ENCODE assay signal across 17 cellular contexts in the genomic region with DNA sequence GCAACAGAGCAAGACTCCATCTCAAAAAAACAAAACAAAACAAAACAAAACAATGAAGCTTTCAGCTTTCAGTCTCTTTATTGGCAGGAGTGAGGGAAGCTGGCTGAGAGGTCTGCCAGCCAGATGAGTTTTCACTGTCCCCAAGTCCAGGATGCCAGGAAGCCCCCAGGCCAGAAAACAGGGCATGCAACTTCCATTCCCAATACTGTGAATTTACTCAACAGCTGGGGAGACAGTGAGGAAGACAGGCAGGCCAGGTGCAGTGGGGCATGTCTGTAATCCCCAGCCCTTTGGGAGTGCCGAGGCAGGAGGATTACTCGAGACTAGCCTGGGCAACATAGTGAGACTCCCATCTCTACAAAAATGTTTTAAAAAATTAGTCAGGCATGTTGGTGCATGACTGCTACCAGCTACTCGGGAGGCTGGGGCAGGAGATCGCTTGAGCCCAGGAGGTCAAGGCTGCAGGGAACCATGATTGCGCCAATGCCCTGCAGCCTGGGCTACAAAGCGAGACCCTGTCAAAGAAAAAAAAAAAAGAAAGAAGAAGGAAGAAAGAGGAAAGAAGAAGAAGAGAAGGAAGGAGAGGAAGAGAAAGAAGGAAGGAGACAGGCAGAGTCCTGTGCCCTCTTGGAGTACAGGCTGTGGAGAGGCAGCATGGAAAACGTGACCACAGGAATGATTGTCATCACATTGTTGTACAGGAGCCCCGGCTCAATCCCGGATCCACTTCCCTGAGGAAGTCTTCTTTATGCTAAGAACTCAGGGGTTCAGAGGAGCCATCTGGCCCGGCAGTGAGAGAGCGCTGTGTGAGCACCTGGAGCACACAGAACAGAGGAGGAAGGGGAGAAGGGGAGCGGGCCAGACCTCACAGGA. TPM values are rescaled to one million over a fixed set of nuclear protein-coding genes. Genes with fewer than 3 reads are reported as not detected.
DNase-seq lines count a peak whose midpoint lies in the region; TF ChIP-seq lines count a peak whose summit lies in the region.
"Had no signal": no experiment of that assay in that cellular context is flagged by ENCODE, and none has a peak within 500 bp of the region (broad histone marks: within the 10 kb centered on the region; RNA-seq: fewer than 3 reads in every experiment).

No MANE protein-coding gene starts in this region.

- intact Hi-C loops in mammary epithelial cell (cut with micrococcal nuclease) = loop anchor here (2.0 to 5.0 kb wide), 2 partner anchors 69 to 370 kb away; no protein-coding TSS in a partner anchor

- DNase-seq in NCI-H524 treated with DMSO at 0.1 percent for 48 hours (lab: John Stamatoyannopoulos, UW) (peak; percentile 13), mammary epithelial cell (no peak), neural progenitor cell (ENCODE audit: low spot score) (no peak), NCI-H345 (lab: John Stamatoyannopoulos, UW) (no peak), NCI-H2081 (lab: John Stamatoyannopoulos, UW) (no peak), NCI-H2171 treated with DMSO at 0.1 percent for 48 hours (lab: John Stamatoyannopoulos, UW) (no peak), DMS114 treated with DMSO at 0.1 percent for 48 hours (lab: John Stamatoyannopoulos, UW; ENCODE audit: unreplicated experiment) (no peak)
- DNase-seq: activated CD4-positive, alpha-beta T cell treated with anti-CD3 and anti-CD28 coated beads, Interleukin-2, amount 10 ng/mL, durations not matched to agents 24 days and 14 days; activated T-cell treated with anti-CD3 and anti-CD28 coated beads, Interleukin-2, amount 50 U/mL, for 48 hours; amygdala; NCI-H1092 treated with DMSO at 0.1 percent for 48 hours; Peyer's patch; tibial artery had no signal

- H3K79me2 ChIP-seq in mammary epithelial cell (ENCODE audit: insufficient read depth, low read length) (no peaks in the 10 kb centered on the region), neural progenitor cell (ENCODE audit: low read depth) (no peaks in the 10 kb centered on the region)

- H2AFZ ChIP-seq in mammary epithelial cell (ENCODE audit: low read depth, low read length) (peak overlapping the region; percentile 53), neural progenitor cell (replicated peaks) (peak overlapping the region; percentile 82)

- peak overlapping the region; percentile 48 to 87 (median 59) for H3K4me2 ChIP-seq in BLaER1 treated with 17β-estradiol and CSF1 and Interleukin-3, amounts not matched to agents 10 nM and 100 nM
- H3K4me2 ChIP-seq in mammary epithelial cell (ENCODE audit: insufficient read depth, low read depth, low read length) (no peak overlapping the region), neural progenitor cell (peak overlapping the region; percentile 31)

- H3K27ac ChIP-seq in BLaER1 treated with 17β-estradiol and CSF1 and Interleukin-3, amounts not matched to agents 10 nM and 100 nM = no peak overlapping the region
- no peak overlapping the region for H3K27ac ChIP-seq in mammary epithelial cell (ENCODE audit: insufficient read depth, low read depth, low read length)
- no peak overlapping the region for H3K27ac ChIP-seq in neural progenitor cell
- H3K27ac ChIP-seq: coronary artery, esophagus muscularis mucosa, Peyer's patch, tibial artery had no signal

- no TSS peak for BruUV-seq in mammary epithelial cell (replicated peaks; lab: Mats Ljungman, UMichigan)

- no peak overlapping the region for H3K4me3 ChIP-seq in BLaER1 treated with 17β-estradiol and CSF1 and Interleukin-3, amounts not matched to agents 10 nM and 100 nM
- no peak overlapping the region for H3K4me3 ChIP-seq in mammary epithelial cell (replicated peaks in 1 of 3; ENCODE audit: insufficient read depth in 1 of 3, low read depth in 2 of 3, low read length in 3 of 3)
- H3K4me3 ChIP-seq in neural progenitor cell = no peak overlapping the region
- H3K4me3 ChIP-seq: coronary artery, esophagus muscularis mucosa, Peyer's patch, tibial artery had no signal

- CTCF ChIA-PET in mammary epithelial cell (lab: Charles Lee; ENCODE audit: low non-redundant PET) = no interaction called here

- H3K4me1 ChIP-seq in BLaER1 treated with 17β-estradiol and CSF1 and Interleukin-3, amounts not matched to agents 10 nM and 100 nM = peaks cover 22 to 37% (median 24%) of the 10 kb centered on the region in 10 experiments
- H3K4me1 ChIP-seq in mammary epithelial cell (ENCODE audit: insufficient read depth, low read length) (peaks cover 8% of the 10 kb centered on the region), neural progenitor cell (peaks cover 7% of the 10 kb centered on the region)
- H3K4me1 ChIP-seq: Peyer's patch had no signal

- H3K36me3 ChIP-seq in BLaER1 treated with 17β-estradiol and CSF1 and Interleukin-3, amounts not matched to agents 10 nM and 100 nM = no peaks in the 10 kb centered on the region
- H3K36me3 ChIP-seq in mammary epithelial cell (ENCODE audit: insufficient read depth, low read length) (no peaks in the 10 kb centered on the region), neural progenitor cell (no peaks in the 10 kb centered on the region)
- H3K36me3 ChIP-seq: esophagus muscularis mucosa, Peyer's patch, tibial artery had no signal

- peak overlapping the region; percentile 14 for H3K4me3 Mint-ChIP-seq in neural progenitor cell
- H3K4me3 Mint-ChIP-seq: activated CD4-positive, alpha-beta T cell treated with anti-CD3 and anti-CD28 coated beads, Interleukin-2, amount 10 ng/mL, durations not matched to agents 24 days and 14 days; B cell had no signal

- H3K27ac Mint-ChIP-seq in neural progenitor cell = peak overlapping the region; percentile 40
- H3K27ac Mint-ChIP-seq: activated CD4-positive, alpha-beta T cell treated with anti-CD3 and anti-CD28 coated beads, Interleukin-2, amount 10 ng/mL, durations not matched to agents 24 days and 14 days; B cell had no signal

- WGBS in mammary epithelial cell (ENCODE audit: low coverage, missing lambda C conversion rate) = 41% methylated on average over 10 of the region's 12 CpGs

- dilution Hi-C loops in mammary epithelial cell (cut with HindIII; ENCODE audit: low sequenced_read_pairs) = no loop called here

- in situ Hi-C loops in mammary epithelial cell (cut with MboI; ENCODE audit: low sequenced_read_pairs in 2 of 2) = no loop called here

- no peaks in the 10 kb centered on the region for H3K9me3 ChIP-seq in BLaER1 treated with 17β-estradiol and CSF1 and Interleukin-3, amounts not matched to agents 10 nM and 100 nM (replicated peaks in 1 of 11)
- H3K9me3 ChIP-seq in mammary epithelial cell (replicated peaks; ENCODE audit: insufficient read depth, low read length) (no peaks in the 10 kb centered on the region), neural progenitor cell (ENCODE audit: low read depth) (no peaks in the 10 kb centered on the region)
- H3K9me3 ChIP-seq: esophagus muscularis mucosa, Peyer's patch, tibial artery had no signal

- peaks cover 0 to 4% (median 0%) of the 10 kb centered on the region in 11 experiments; a peak in 2 of 22 replicates for H3K27me3 ChIP-seq in BLaER1 treated with 17β-estradiol and CSF1 and Interleukin-3, amounts not matched to agents 10 nM and 100 nM
- H3K27me3 ChIP-seq in mammary epithelial cell (ENCODE audit: insufficient read depth, low read length) (no peaks in the 10 kb centered on the region), neural progenitor cell (no peaks in the 10 kb centered on the region)
- H3K27me3 ChIP-seq: esophagus muscularis mucosa, Peyer's patch, tibial artery had no signal

- no peak overlapping the region for H3K9ac ChIP-seq in BLaER1 treated with 17β-estradiol and CSF1 and Interleukin-3, amounts not matched to agents 10 nM and 100 nM
- no peak overlapping the region for H3K9ac ChIP-seq in mammary epithelial cell (ENCODE audit: insufficient read depth, low read length)
- no peak overlapping the region for H3K9ac ChIP-seq in neural progenitor cell

- peaks cover 40% of the 10 kb centered on the region for H3K4me1 Mint-ChIP-seq in neural progenitor cell

- peaks cover 0 to 5% (median 0%) of the 10 kb centered on the region in 11 experiments; a peak in 1 of 22 replicates for H4K20me1 ChIP-seq in BLaER1 treated with 17β-estradiol and CSF1 and Interleukin-3, amounts not matched to agents 10 nM and 100 nM
- H4K20me1 ChIP-seq in mammary epithelial cell (ENCODE audit: insufficient read depth, low read length) (no peaks in the 10 kb centered on the region), neural progenitor cell (ENCODE audit: low read depth) (no peaks in the 10 kb centered on the region)

- peaks cover 15% of the 10 kb centered on the region for H3K27me3 Mint-ChIP-seq in neural progenitor cell (ENCODE audit: insufficient read depth, low read depth)
- H3K27me3 Mint-ChIP-seq: B cell had no signal

- H3K9me3 Mint-ChIP-seq in neural progenitor cell = no peaks in the 10 kb centered on the region
- H3K9me3 Mint-ChIP-seq: activated CD4-positive, alpha-beta T cell treated with anti-CD3 and anti-CD28 coated beads, Interleukin-2, amount 10 ng/mL, durations not matched to agents 24 days and 14 days had no signal

- H3F3A ChIP-seq in neural progenitor cell (ENCODE audit: low read depth) = peaks cover 10% of the 10 kb centered on the region

- TF ChIP-seq CTCF in mammary epithelial cell (conservative IDR thresholded peaks at IDR 0.05 in 1 of 2, IDR thresholded peaks at IDR 0.05 in 1 of 2; ENCODE audit: extremely low read depth in 1 of 2, insufficient read depth in 1 of 2, low read depth in 1 of 2, low read length in 2 of 2) = no peak
- TF ChIP-seq CTCF in neural progenitor cell (IDR thresholded peaks at IDR 0.05) = no peak

- no peaks in the 10 kb centered on the region for H3K36me3 Mint-ChIP-seq in neural progenitor cell

RNA-seq across cellular contexts. Expression of a gene that starts 29.2 kb away (rescaled TPM):
- total RNA-seq in mammary epithelial cell = under 1 TPM; 0.24 to 0.83 TPM
- polyA plus RNA-seq in mammary epithelial cell = not detected
- not detected for polyA minus RNA-seq in mammary epithelial cell
- total RNA-seq in neural progenitor cell (ENCODE audit: low replicate concordance) = not detected in 2 replicates
- total RNA-seq: Peyer's patch had no signal
